Comparison of ENCODE assay signal across 2 cellular contexts in genomic region chr7:6614941-6615737, GRCh38.
TF ChIP-seq lines count a peak whose summit lies in the region.

Gene ZNF853 (plus strand): TSS chr7:6615610. CDS start chr7:6616175, 565 bp downstream.

TF ChIP-seq in GM23338, 12 proteins besides CTCF, POLR2A, EP300 and RAD21 (continued from another document):
- TF ChIP-seq REST (IDR thresholded peaks at IDR 0.05; ENCODE audit: unreplicated experiment) (no peak), ZNF114 (CRISPR knock-in tag; IDR thresholded peaks at IDR 0.05) (no peak), ZNF462 (CRISPR knock-in tag; IDR thresholded peaks at IDR 0.05) (no peak), EZH2 (IDR thresholded peaks at IDR 0.05; ENCODE audit: low read depth, unreplicated experiment) (no peak), STAT1 (IDR thresholded peaks at IDR 0.05; ENCODE audit: unreplicated experiment) (no peak), ETS1 (IDR thresholded peaks at IDR 0.05) (no peak; the same call in 1 of the 2 replicates), POLR2AphosphoS5 (IDR thresholded peaks at IDR 0.05; ENCODE audit: low read depth) (no peak; the same call in 1 of the 2 replicates), JUNB (IDR thresholded peaks at IDR 0.05; ENCODE audit: unreplicated experiment) (no peak)

TF ChIP-seq in WTC11, 78 proteins besides CTCF, POLR2A, EP300 and RAD21 (continued from another document):
- TF ChIP-seq ETV6 (CRISPR knock-in tag; IDR thresholded peaks at IDR 0.05) (0 out of 2 replicates have a peak, but pooled peaks have one; percentile 68), ATF6 (CRISPR knock-in tag; IDR thresholded peaks at IDR 0.05) (no peak)
